ENCODE assay signal across 8 cellular contexts in the genomic region with DNA sequence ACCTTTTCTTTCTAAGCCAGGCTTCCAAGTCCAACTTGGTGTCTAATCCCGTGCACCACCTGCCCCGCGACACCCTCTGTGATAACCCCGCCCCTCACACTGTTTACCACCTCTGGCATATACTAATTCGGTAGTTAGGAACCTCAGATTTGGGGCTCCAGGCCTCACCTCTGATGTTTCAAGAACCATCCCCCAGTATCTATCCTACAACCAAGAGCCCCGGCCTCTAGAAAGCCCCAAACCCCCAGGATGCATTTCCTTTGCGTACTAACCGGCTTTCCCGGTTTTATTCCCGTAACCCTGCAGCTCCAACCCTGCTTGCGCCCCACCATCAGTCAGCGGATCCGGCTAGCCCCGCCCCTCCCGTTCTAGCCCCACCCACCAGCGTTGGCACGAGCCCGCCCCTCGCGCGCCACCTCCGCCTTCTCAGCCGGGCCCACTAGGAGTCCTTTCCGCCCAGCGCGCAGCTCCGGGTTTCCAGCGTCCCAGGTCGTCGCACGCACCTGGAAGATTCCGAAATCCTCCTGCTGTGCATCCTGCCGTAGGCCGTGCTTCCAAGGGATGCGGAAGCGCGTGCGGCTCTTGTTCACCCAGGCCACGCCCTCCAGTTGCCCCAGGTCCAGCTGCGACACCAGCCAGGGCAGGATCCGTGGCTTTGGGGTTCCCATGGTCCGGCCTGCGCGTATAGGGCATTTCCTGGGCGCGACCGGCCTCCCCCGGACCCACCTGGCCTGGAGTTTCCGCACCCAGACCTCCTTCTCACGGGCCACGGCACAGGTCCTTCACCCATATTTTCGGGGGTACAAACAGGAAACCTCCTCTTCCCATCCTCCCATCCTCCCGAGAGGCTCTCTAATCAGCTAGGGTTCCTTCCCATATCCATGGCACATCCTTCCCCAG. TPM values are rescaled to one million over a fixed set of nuclear protein-coding genes. Genes with fewer than 3 reads are reported as not detected.
DNase-seq lines count a peak whose midpoint lies in the region; ATAC-seq and TF ChIP-seq lines count a peak whose summit lies in the region.

No MANE protein-coding gene starts in this region.

- H3K9me3 Mint-ChIP-seq in neural crest cell: no peaks in the 10 kb centered on the region

- DNase-seq in SIG-M5 treated with dmso at 0.1 percent for 504 hours (lab: John Stamatoyannopoulos, UW; ENCODE audit: unreplicated experiment) (peak; percentile 74), SIG-M5 (lab: John Stamatoyannopoulos, UW) (no peak), LoVo (ENCODE audit: low spot score) (peak; percentile 93), RWPE2 (ENCODE audit: low spot score) (peak; percentile 97), activated gamma-delta T cell (lab: John Stamatoyannopoulos, UW) (peak; percentile 82), foreskin fibroblast (peak; percentile 79 to 94), neural crest cell (ENCODE audit: low read depth, low spot score) (peak; percentile 80), stomach (peak; percentile 93)

- H3K9me3 ChIP-seq in RWPE2 (ENCODE audit: severe bottlenecking) (no peaks in the 10 kb centered on the region), stomach (no peaks in the 10 kb centered on the region)

- H3K27ac ChIP-seq in RWPE2 (ENCODE audit: poor library complexity, severe bottlenecking) (peak overlapping the region; percentile 83), stomach (peak overlapping the region; percentile 90 to 96 (median 93))

- H3K27me3 ChIP-seq in RWPE2 (ENCODE audit: insufficient read depth, poor library complexity, severe bottlenecking) (no peaks in the 10 kb centered on the region), stomach (no peaks in the 10 kb centered on the region)

- intact Hi-C loops in stomach (cut with DNase I; ENCODE audit: low total_unique reads): no loop called here

- peak overlapping the region; percentile 98 for H3K4me3 Mint-ChIP-seq in neural crest cell

- ATAC-seq in RWPE2 (ENCODE audit: low read depth): peak; percentile 79

- H3K4me1 ChIP-seq in RWPE2 (ENCODE audit: insufficient read depth, poor library complexity, severe bottlenecking) (no peaks in the 10 kb centered on the region), stomach (peaks cover 22 to 36% (median 31%) of the 10 kb centered on the region in 4 donors)

- H3K36me3 Mint-ChIP-seq in neural crest cell (ENCODE audit: low read depth): peaks cover 9% of the 10 kb centered on the region

- no peak for TF ChIP-seq CTCF in RWPE2 (IDR thresholded peaks at IDR 0.05; ENCODE audit: poor library complexity, severe bottlenecking)
- TF ChIP-seq CTCF in foreskin fibroblast (IDR thresholded peaks at IDR 0.05; ENCODE audit: low read depth, low read length): no peak
- TF ChIP-seq CTCF in neural crest cell (conservative IDR thresholded peaks at IDR 0.05): no peak
- TF ChIP-seq CTCF in stomach (IDR thresholded peaks at IDR 0.05): peak in 3 of 7 experiments; percentile 15 to 45 (median 28)

- peaks cover 32% of the 10 kb centered on the region for H3K36me3 ChIP-seq in RWPE2 (ENCODE audit: low read depth)
- H3K36me3 ChIP-seq in stomach: peaks cover 34 to 50% (median 44%) of the 10 kb centered on the region in 4 donors

- peak overlapping the region; percentile 97 for H3K27ac Mint-ChIP-seq in neural crest cell (ENCODE audit: unreplicated experiment)

- H3K4me3 ChIP-seq in RWPE2 (ENCODE audit: severe bottlenecking) (peak overlapping the region; percentile 62), foreskin fibroblast (ENCODE audit: low read depth in 1 of 2, low read length in 2 of 2) (peak overlapping the region; percentile 76 to 79), stomach (peak overlapping the region; percentile 69 to 88 (median 82))

- H3K27me3 Mint-ChIP-seq in neural crest cell (ENCODE audit: low read depth): peaks cover 10% of the 10 kb centered on the region

- TF ChIP-seq EP300 in stomach (IDR thresholded peaks at IDR 0.05): no peak

- no peak for TF ChIP-seq POLR2A in stomach (IDR thresholded peaks at IDR 0.05)

- peaks cover 37% of the 10 kb centered on the region for H3K4me1 Mint-ChIP-seq in neural crest cell

- WGBS in stomach, 5 donors: 0 to 1% (median 1%) methylated on average over 28 to 53 of the region's 53 CpGs

RNA-seq across cellular contexts. Expression of gene IRF3, which starts 1.2 kb away (rescaled TPM):
- total RNA-seq in neural crest cell (70.0 and 76.0 TPM in 2 replicates), stomach (100 to 1,000 TPM in 4 of 5 donors, 10 to 100 TPM in 1; 28.3 to 380 (median 104) TPM)
- polyA plus RNA-seq in stomach: 100 to 1,000 TPM; 104 to 148 (median 114) TPM

RNA-seq across cellular contexts. Expression of gene BCL2L12, which starts 1.3 kb away (rescaled TPM):
- total RNA-seq in neural crest cell: 92.4 and 99.5 TPM in 2 replicates
- 10 to 100 TPM in 1 of 5 donors, 1 to 10 TPM in 4; 2.3 to 10.7 (median 7.5) TPM for total RNA-seq in stomach
- polyA plus RNA-seq in stomach: 10 to 100 TPM; 12.8 to 23.3 (median 22.4) TPM

RNA-seq across cellular contexts. Expression of gene PRMT1, which starts 12.7 kb away (rescaled TPM):
- total RNA-seq in neural crest cell (454 and 470 TPM in 2 replicates), stomach (100 to 1,000 TPM in 3 of 5 donors, 10 to 100 TPM in 2; 53.3 to 131 (median 104) TPM)
- 100 to 1,000 TPM; 102 to 111 (median 111) TPM for polyA plus RNA-seq in stomach

RNA-seq across cellular contexts. Expression of gene SCAF1, which starts 22.4 kb away (rescaled TPM):
- 89.6 and 91.9 TPM in 2 replicates for total RNA-seq in neural crest cell
- total RNA-seq in stomach: 10 to 100 TPM in 4 of 5 donors, 1 to 10 TPM in 1; 8.3 to 41.7 (median 19.8) TPM
- polyA plus RNA-seq in stomach: 10 to 100 TPM in 2 of 3 donors, 1 to 10 TPM in 1; 8.9 to 19.7 (median 12.1) TPM

RNA-seq across cellular contexts. Expression of gene RRAS, which starts 24.5 kb away (rescaled TPM):
- 1.2 and 2.3 TPM in 2 replicates for total RNA-seq in neural crest cell
- total RNA-seq in stomach: 100 to 1,000 TPM in 1 of 5 donors, 10 to 100 TPM in 3, 1 to 10 TPM in 1; 7.7 to 138 (median 63.9) TPM
- polyA plus RNA-seq in stomach: 100 to 1,000 TPM; 126 to 145 (median 130) TPM
